Comparison of ENCODE assay signal across 16 cellular contexts in the genomic region with DNA sequence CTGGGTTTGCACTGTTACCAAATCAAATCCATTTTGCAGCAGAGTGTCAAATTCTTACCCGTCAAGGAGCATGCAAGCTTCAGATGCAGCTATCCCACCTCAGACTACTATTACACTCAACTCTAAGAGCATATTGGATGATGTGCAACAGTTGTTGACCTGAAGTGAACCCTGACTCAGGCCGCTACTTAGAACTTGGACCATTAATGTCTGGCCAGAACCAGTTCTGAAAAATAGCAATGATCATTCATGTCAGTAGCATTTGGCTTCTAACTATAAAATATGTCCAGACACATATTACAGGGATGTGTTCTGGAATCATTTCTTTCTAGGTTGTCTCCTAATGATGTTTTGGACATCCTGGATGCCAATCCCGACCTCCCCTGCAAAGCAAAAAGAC.
DNase-seq lines count a peak whose midpoint lies in the region; ATAC-seq and TF ChIP-seq lines count a peak whose summit lies in the region.
"Had no signal": no experiment of that assay in that cellular context is flagged by ENCODE, and none has a peak within 500 bp of the region (broad histone marks: within the 10 kb centered on the region; RNA-seq: fewer than 3 reads in every experiment).

No MANE protein-coding gene starts in this region.

- no peak overlapping the region for H3K27ac Mint-ChIP-seq in glutamatergic neuron (ENCODE audit: unreplicated experiment)
- H3K27ac Mint-ChIP-seq: CD4-positive, alpha-beta T cell; HFFc6 had no signal

- H3K27me3 Mint-ChIP-seq in glutamatergic neuron (ENCODE audit: unreplicated experiment), result no peaks in the 10 kb centered on the region

- TF ChIP-seq CTCF in coronary artery (IDR thresholded peaks at IDR 0.05) (no peak), heart right ventricle (IDR thresholded peaks at IDR 0.05) (no peak), psoas muscle (IDR thresholded peaks at IDR 0.05) (no peak), transverse colon (IDR thresholded peaks at IDR 0.05) (no peak), glutamatergic neuron (IDR thresholded peaks at IDR 0.05; ENCODE audit: partially characterized antibody, unreplicated experiment) (no peak)

- H3K4me3 Mint-ChIP-seq in glutamatergic neuron (ENCODE audit: unreplicated experiment), result no peak overlapping the region
- H3K4me3 Mint-ChIP-seq: CD4-positive, alpha-beta T cell; HFFc6 had no signal

- H3K9me3 ChIP-seq in heart right ventricle (no peaks in the 10 kb centered on the region), psoas muscle (peaks cover 4% of the 10 kb centered on the region), transverse colon (no peaks in the 10 kb centered on the region)
- H3K9me3 ChIP-seq: BE2C had no signal

- H3K9me3 Mint-ChIP-seq in glutamatergic neuron (ENCODE audit: unreplicated experiment), result peaks cover 1% of the 10 kb centered on the region
- H3K9me3 Mint-ChIP-seq: CD4-positive, alpha-beta T cell; HFFc6 had no signal

- DNase-seq in coronary artery (ENCODE audit: low spot score) (peak; percentile 59), heart right ventricle (no peak), psoas muscle (no peak), transverse colon (no peak), superior temporal gyrus (ENCODE audit: extremely low spot score) (no peak), ACHN (no peak), glutamatergic neuron (no peak)
- DNase-seq: BE2C; CD4-positive, alpha-beta T cell; EL; HFFc6; MM.1S; NCI-H1105; NCI-H1930; NCI-H446; NK-92 treated with Interleukin-12 subunit alpha and Interleukin-12 subunit beta, amount 100 ng/mL, for 24 hours had no signal

- in situ Hi-C loops in transverse colon (cut with MboI; ENCODE audit: low pct_ligation_motif_present in 1 of 4, low pct_unique_long_range_greater_than_20kb in 1 of 4, low sequenced_read_pairs in 3 of 4) (no loop called here), ACHN (cut with HindIII; ENCODE audit: low pct_ligation_motif_present, low pct_unique_long_range_greater_than_20kb, low sequenced_read_pairs) (no loop called here)

- 57 to 68% methylated on average over 3 of the region's 3 CpGs for WGBS in heart right ventricle, 2 donors
- WGBS in psoas muscle, 3 donors, result 20 to 32% (median 22%) methylated on average over 3 of the region's 3 CpGs
- WGBS in transverse colon (ENCODE audit: low coverage in 1 of 2), 2 donors, result 70 to 79% methylated on average over 2 to 3 of the region's 3 CpGs

- peaks cover 0 to 17% (median 10%) of the 10 kb centered on the region in 9 donors for H3K4me1 ChIP-seq in heart right ventricle
- H3K4me1 ChIP-seq in psoas muscle, result peaks cover 14% of the 10 kb centered on the region
- peaks cover 0 to 10% (median 9%) of the 10 kb centered on the region in 4 donors for H3K4me1 ChIP-seq in transverse colon
- H3K4me1 ChIP-seq: BE2C had no signal

- TF ChIP-seq POLR2A in transverse colon (IDR thresholded peaks at IDR 0.05), result no peak

- H3K27me3 ChIP-seq in heart right ventricle (no peaks in the 10 kb centered on the region), psoas muscle (ENCODE audit: insufficient read depth in 3 of 3, low read length in 2 of 3) (no peaks in the 10 kb centered on the region), transverse colon (no peaks in the 10 kb centered on the region)
- H3K27me3 ChIP-seq: BE2C had no signal

- TF ChIP-seq EP300 in transverse colon (IDR thresholded peaks at IDR 0.05; ENCODE audit: low read depth), result no peak

- peak overlapping the region; percentile 13 to 77 for H3K27ac ChIP-seq in coronary artery
- peak overlapping the region in 7 of 10 donors; percentile 30 to 62 (median 48) for H3K27ac ChIP-seq in heart right ventricle
- no peak overlapping the region for H3K27ac ChIP-seq in psoas muscle
- peak overlapping the region; percentile 16 to 48 (median 30) for H3K27ac ChIP-seq in transverse colon

- ATAC-seq in heart right ventricle, result peak; percentile 53 to 77 (median 66)
- ATAC-seq in psoas muscle, result peak; percentile 57 to 92 (median 76)

- peaks cover 4% of the 10 kb centered on the region for H3K4me1 Mint-ChIP-seq in glutamatergic neuron (ENCODE audit: low read depth, unreplicated experiment)

- no peaks in the 10 kb centered on the region for H3K36me3 ChIP-seq in heart right ventricle
- H3K36me3 ChIP-seq in psoas muscle (ENCODE audit: insufficient read depth in 1 of 2, low read depth in 1 of 2), result no peaks in the 10 kb centered on the region
- no peaks in the 10 kb centered on the region for H3K36me3 ChIP-seq in transverse colon
- H3K36me3 ChIP-seq: BE2C had no signal

- H3K4me3 ChIP-seq in coronary artery (no peak overlapping the region), heart right ventricle (no peak overlapping the region), psoas muscle (no peak overlapping the region), transverse colon (no peak overlapping the region)

- peaks cover 7% of the 10 kb centered on the region for H3K36me3 Mint-ChIP-seq in glutamatergic neuron (ENCODE audit: unreplicated experiment)

- intact Hi-C loops in heart right ventricle (cut with DNase I), result loop anchor here in 1 of 10 donors (5.0 kb wide), 1 partner anchor 1130 kb away; no protein-coding TSS in a partner anchor
- intact Hi-C loops in psoas muscle (cut with DNase I), result no loop called here
- intact Hi-C loops in transverse colon (cut with DNase I; ENCODE audit: low total_unique reads), result no loop called here
